ENCODE assay signal across 1 cellular context in genomic region chr10:33594475-33594874, GRCh38.
TF ChIP-seq lines count a peak whose summit lies in the region.

No MANE protein-coding gene starts in this region.

TF ChIP-seq in GM23338, 12 proteins besides CTCF, POLR2A, EP300 and RAD21 (continued from another document):
- TF ChIP-seq REST (IDR thresholded peaks at IDR 0.05; ENCODE audit: unreplicated experiment) (no peak), CREB1 (CRISPR knock-in tag; IDR thresholded peaks at IDR 0.05; ENCODE audit: low read depth) (no peak), ETS1 (IDR thresholded peaks at IDR 0.05) (no peak), STAT1 (IDR thresholded peaks at IDR 0.05; ENCODE audit: unreplicated experiment) (no peak)
